In genomic region chr10:122998934-122999333, GRCh38 we compare ENCODE assay signal across 1 cellular context.
TF ChIP-seq lines count a peak whose summit lies in the region.

No MANE protein-coding gene starts in this region.

TF ChIP-seq in HepG2, 621 proteins besides CTCF, POLR2A, EP300 and RAD21:
- TF ChIP-seq XRCC5 (optimal IDR thresholded peaks at IDR 0.05; ENCODE audit: low read length) (no peak), ZNF660 (CRISPR knock-in tag; IDR thresholded peaks at IDR 0.05; ENCODE audit: borderline replicate concordance, low read depth) (no peak), ZBTB20 (CRISPR knock-in tag; IDR thresholded peaks at IDR 0.05; ENCODE audit: borderline replicate concordance, low read depth) (no peak), KDM3A (CRISPR knock-in tag; IDR thresholded peaks at IDR 0.05; ENCODE audit: low read depth) (no peak), HDAC1 (CRISPR knock-in tag; IDR thresholded peaks at IDR 0.05) (no peak), ZNF10 (CRISPR knock-in tag; IDR thresholded peaks at IDR 0.05; ENCODE audit: borderline replicate concordance, low read depth) (no peak), BRCA1 (CRISPR knock-in tag; IDR thresholded peaks at IDR 0.05) (no peak), ZNF616 (CRISPR knock-in tag; IDR thresholded peaks at IDR 0.05; ENCODE audit: low read depth) (no peak), ZSCAN9 (CRISPR knock-in tag; IDR thresholded peaks at IDR 0.05; ENCODE audit: borderline replicate concordance) (no peak), ZSCAN12 (CRISPR knock-in tag; IDR thresholded peaks at IDR 0.05) (no peak), NR1H2 (CRISPR knock-in tag; IDR thresholded peaks at IDR 0.05; ENCODE audit: borderline replicate concordance, low read depth) (no peak), HDAC6 (IDR thresholded peaks at IDR 0.05; ENCODE audit: low read depth, low read length) (no peak), ZNF549 (CRISPR knock-in tag; IDR thresholded peaks at IDR 0.05) (no peak), ZNF619 (CRISPR knock-in tag; IDR thresholded peaks at IDR 0.05) (no peak)
- TF ChIP-seq, protein P1, sequence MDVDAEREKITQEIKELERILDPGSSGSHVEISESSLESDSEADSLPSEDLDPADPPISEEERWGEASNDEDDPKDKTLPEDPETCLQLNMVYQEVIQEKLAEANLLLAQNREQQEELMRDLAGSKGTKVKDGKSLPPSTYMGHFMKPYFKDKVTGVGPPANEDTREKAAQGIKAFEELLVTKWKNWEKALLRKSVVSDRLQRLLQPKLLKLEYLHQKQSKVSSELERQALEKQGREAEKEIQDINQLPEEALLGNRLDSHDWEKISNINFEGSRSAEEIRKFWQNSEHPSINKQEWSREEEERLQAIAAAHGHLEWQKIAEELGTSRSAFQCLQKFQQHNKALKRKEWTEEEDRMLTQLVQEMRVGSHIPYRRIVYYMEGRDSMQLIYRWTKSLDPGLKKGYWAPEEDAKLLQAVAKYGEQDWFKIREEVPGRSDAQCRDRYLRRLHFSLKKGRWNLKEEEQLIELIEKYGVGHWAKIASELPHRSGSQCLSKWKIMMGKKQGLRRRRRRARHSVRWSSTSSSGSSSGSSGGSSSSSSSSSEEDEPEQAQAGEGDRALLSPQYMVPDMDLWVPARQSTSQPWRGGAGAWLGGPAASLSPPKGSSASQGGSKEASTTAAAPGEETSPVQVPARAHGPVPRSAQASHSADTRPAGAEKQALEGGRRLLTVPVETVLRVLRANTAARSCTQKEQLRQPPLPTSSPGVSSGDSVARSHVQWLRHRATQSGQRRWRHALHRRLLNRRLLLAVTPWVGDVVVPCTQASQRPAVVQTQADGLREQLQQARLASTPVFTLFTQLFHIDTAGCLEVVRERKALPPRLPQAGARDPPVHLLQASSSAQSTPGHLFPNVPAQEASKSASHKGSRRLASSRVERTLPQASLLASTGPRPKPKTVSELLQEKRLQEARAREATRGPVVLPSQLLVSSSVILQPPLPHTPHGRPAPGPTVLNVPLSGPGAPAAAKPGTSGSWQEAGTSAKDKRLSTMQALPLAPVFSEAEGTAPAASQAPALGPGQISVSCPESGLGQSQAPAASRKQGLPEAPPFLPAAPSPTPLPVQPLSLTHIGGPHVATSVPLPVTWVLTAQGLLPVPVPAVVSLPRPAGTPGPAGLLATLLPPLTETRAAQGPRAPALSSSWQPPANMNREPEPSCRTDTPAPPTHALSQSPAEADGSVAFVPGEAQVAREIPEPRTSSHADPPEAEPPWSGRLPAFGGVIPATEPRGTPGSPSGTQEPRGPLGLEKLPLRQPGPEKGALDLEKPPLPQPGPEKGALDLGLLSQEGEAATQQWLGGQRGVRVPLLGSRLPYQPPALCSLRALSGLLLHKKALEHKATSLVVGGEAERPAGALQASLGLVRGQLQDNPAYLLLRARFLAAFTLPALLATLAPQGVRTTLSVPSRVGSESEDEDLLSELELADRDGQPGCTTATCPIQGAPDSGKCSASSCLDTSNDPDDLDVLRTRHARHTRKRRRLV (CRISPR knock-in tag; IDR thresholded peaks at IDR 0.05) = no peak
- TF ChIP-seq, protein P2, sequence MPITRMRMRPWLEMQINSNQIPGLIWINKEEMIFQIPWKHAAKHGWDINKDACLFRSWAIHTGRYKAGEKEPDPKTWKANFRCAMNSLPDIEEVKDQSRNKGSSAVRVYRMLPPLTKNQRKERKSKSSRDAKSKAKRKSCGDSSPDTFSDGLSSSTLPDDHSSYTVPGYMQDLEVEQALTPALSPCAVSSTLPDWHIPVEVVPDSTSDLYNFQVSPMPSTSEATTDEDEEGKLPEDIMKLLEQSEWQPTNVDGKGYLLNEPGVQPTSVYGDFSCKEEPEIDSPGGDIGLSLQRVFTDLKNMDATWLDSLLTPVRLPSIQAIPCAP (CRISPR knock-in tag; IDR thresholded peaks at IDR 0.05; ENCODE audit: low read depth) = no peak
- TF ChIP-seq, protein P3, sequence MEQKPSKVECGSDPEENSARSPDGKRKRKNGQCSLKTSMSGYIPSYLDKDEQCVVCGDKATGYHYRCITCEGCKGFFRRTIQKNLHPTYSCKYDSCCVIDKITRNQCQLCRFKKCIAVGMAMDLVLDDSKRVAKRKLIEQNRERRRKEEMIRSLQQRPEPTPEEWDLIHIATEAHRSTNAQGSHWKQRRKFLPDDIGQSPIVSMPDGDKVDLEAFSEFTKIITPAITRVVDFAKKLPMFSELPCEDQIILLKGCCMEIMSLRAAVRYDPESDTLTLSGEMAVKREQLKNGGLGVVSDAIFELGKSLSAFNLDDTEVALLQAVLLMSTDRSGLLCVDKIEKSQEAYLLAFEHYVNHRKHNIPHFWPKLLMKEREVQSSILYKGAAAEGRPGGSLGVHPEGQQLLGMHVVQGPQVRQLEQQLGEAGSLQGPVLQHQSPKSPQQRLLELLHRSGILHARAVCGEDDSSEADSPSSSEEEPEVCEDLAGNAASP (CRISPR knock-in tag; IDR thresholded peaks at IDR 0.05; ENCODE audit: borderline replicate concordance) = no peak
- TF ChIP-seq, protein P4, sequence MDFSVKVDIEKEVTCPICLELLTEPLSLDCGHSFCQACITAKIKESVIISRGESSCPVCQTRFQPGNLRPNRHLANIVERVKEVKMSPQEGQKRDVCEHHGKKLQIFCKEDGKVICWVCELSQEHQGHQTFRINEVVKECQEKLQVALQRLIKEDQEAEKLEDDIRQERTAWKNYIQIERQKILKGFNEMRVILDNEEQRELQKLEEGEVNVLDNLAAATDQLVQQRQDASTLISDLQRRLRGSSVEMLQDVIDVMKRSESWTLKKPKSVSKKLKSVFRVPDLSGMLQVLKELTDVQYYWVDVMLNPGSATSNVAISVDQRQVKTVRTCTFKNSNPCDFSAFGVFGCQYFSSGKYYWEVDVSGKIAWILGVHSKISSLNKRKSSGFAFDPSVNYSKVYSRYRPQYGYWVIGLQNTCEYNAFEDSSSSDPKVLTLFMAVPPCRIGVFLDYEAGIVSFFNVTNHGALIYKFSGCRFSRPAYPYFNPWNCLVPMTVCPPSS (IDR thresholded peaks at IDR 0.05) = no peak
